11 cellular contexts compared by ENCODE assay signal in genomic region chr3:48782046-48782445, GRCh38.
"Had no signal": no experiment of that assay in that cellular context is flagged by ENCODE, and none has a peak within 500 bp of the region (broad histone marks: within the 10 kb centered on the region; RNA-seq: fewer than 3 reads in every experiment).

No MANE protein-coding gene starts in this region.

- H3K4me1 ChIP-seq: HAP-1 had no signal

- H3K4me2 ChIP-seq: GM23338 had no signal

- H3K9me3 ChIP-seq: HAP-1 had no signal

- H3K9ac ChIP-seq: GM23248 had no signal

- H3K4me3 ChIP-seq: GM23248, GM23338, HAP-1 had no signal

- ATAC-seq: GM23338, HCT116 had no signal

- H3K27ac ChIP-seq: GM23248 had no signal

- H3K9me3 Mint-ChIP-seq: GM23338, H9, HFFc6 had no signal

- H3K4me1 Mint-ChIP-seq: GM23338, H9 had no signal

- FAIRE-seq: H1, H54 had no signal

- DNase-seq: GM23248, GOT3, H7, H9, HCEC 1CT, HFFc6 had no signal

- H3K4me3 Mint-ChIP-seq: GM23338, H9, HFFc6 had no signal

- H2AFZ ChIP-seq: GM23248, GM23338 had no signal

- H3K27ac Mint-ChIP-seq: GM23338, H9, HFFc6 had no signal
